In genomic region chr1:85494957-85495266, GRCh38 we compare ENCODE assay signal across 8 cellular contexts. TPM values are rescaled to one million over a fixed set of nuclear protein-coding genes. Genes with fewer than 3 reads are reported as not detected.
DNase-seq lines count a peak whose midpoint lies in the region; ATAC-seq, FAIRE-seq and TF ChIP-seq lines count a peak whose summit lies in the region.

No MANE protein-coding gene starts in this region.

- intact Hi-C loops in sciatic nerve (cut with DNase I) = no loop called here

- H3K79me2 ChIP-seq in GM23248 (ENCODE audit: insufficient read depth) (peaks cover 99% of the 10 kb centered on the region), fibroblast of lung (ENCODE audit: control insufficient read depth, insufficient read depth, low read length) (no peaks in the 10 kb centered on the region)

- FAIRE-seq in RCC 7860 (lab: Jason Lieb, UNC) = no peak

- no peaks in the 10 kb centered on the region for H3K27me3 ChIP-seq in GM23248 (replicated peaks; ENCODE audit: insufficient read depth)
- no peaks in the 10 kb centered on the region for H3K27me3 ChIP-seq in fibroblast of lung (ENCODE audit: control insufficient read depth, insufficient read depth, low read length)
- no peaks in the 10 kb centered on the region for H3K27me3 ChIP-seq in CD8-positive, alpha-beta memory T cell (ENCODE audit: insufficient read depth, low read length, poor library complexity, severe bottlenecking)

- no peaks in the 10 kb centered on the region for H3K36me3 Mint-ChIP-seq in naive thymus-derived CD8-positive, alpha-beta T cell
- no peaks in the 10 kb centered on the region for H3K36me3 Mint-ChIP-seq in CD8-positive, alpha-beta memory T cell

- peak; percentile 62 for ATAC-seq in sciatic nerve
- no peak for ATAC-seq in naive thymus-derived CD8-positive, alpha-beta T cell

- DNase-seq in GM23248 (peak; percentile 59), RCC 7860 (ENCODE audit: low spot score) (peak; percentile 20), fibroblast of lung (ENCODE audit: low read depth in 2 of 2) (peak; percentile 44 to 50), sciatic nerve (ENCODE audit: low spot score) (no peak), activated T-cell treated with anti-CD3 and anti-CD28 coated beads for 4 hours (no peak)
- DNase-seq in naive thymus-derived CD8-positive, alpha-beta T cell = no peak
- no peak for DNase-seq in activated naive CD4-positive, alpha-beta T cell (lab: John Stamatoyannopoulos, UW)
- no peak for DNase-seq in CD8-positive, alpha-beta memory T cell

- no peaks in the 10 kb centered on the region for H3K9me2 ChIP-seq in GM23248 (ENCODE audit: insufficient read depth)

- CTCF ChIA-PET in CD8-positive, alpha-beta memory T cell (lab: Charles Lee) = no interaction called here

- H4K20me1 ChIP-seq in GM23248 (ENCODE audit: insufficient read depth) = no peaks in the 10 kb centered on the region
- no peaks in the 10 kb centered on the region for H4K20me1 ChIP-seq in fibroblast of lung (ENCODE audit: control insufficient read depth, extremely low read depth, insufficient read depth, low read length)

- WGBS in GM23248 (ENCODE audit: low coverage in 1 of 2, low lambda C conversion rate in 2 of 2, missing lambda C conversion rate in 2 of 2), 2 experiments = 48 to 71% methylated on average over 2 of the region's 2 CpGs

- H3K9me3 ChIP-seq in GM23248 (ENCODE audit: low read depth) (no peaks in the 10 kb centered on the region), fibroblast of lung (ENCODE audit: control insufficient read depth, insufficient read depth, low read depth, low read length) (no peaks in the 10 kb centered on the region)
- no peaks in the 10 kb centered on the region for H3K9me3 ChIP-seq in CD8-positive, alpha-beta memory T cell (ENCODE audit: low read length)

- H3K36me3 ChIP-seq in GM23248 (ENCODE audit: low read depth) = peaks cover 54% of the 10 kb centered on the region
- peaks cover 3% of the 10 kb centered on the region for H3K36me3 ChIP-seq in fibroblast of lung (ENCODE audit: control insufficient read depth, insufficient read depth, low read length)
- no peaks in the 10 kb centered on the region for H3K36me3 ChIP-seq in CD8-positive, alpha-beta memory T cell (ENCODE audit: insufficient read depth, low read length)

- peaks cover 0 to 1% (median 0%) of the 10 kb centered on the region in 9 donors for H3K9me3 Mint-ChIP-seq in naive thymus-derived CD8-positive, alpha-beta T cell
- peaks cover 0 to 1% (median 0%) of the 10 kb centered on the region in 5 donors for H3K9me3 Mint-ChIP-seq in CD8-positive, alpha-beta memory T cell

- peak overlapping the region; percentile 58 for H3K4me2 ChIP-seq in GM23248 (ENCODE audit: unreplicated experiment)
- H3K4me2 ChIP-seq in fibroblast of lung (ENCODE audit: extremely low read depth, insufficient read depth, low read length) = no peak overlapping the region

- peaks cover 0 to 14% (median 4%) of the 10 kb centered on the region in 5 donors for H3K27me3 Mint-ChIP-seq in naive thymus-derived CD8-positive, alpha-beta T cell
- peaks cover 4 to 10% of the 10 kb centered on the region in 2 donors for H3K27me3 Mint-ChIP-seq in CD8-positive, alpha-beta memory T cell

- H3K27ac Mint-ChIP-seq in naive thymus-derived CD8-positive, alpha-beta T cell = no peak overlapping the region
- no peak overlapping the region for H3K27ac Mint-ChIP-seq in CD8-positive, alpha-beta memory T cell

- H3F3A ChIP-seq in GM23248 (ENCODE audit: insufficient read depth) = peaks cover 86% of the 10 kb centered on the region

- no peak overlapping the region for H3K4me3 Mint-ChIP-seq in naive thymus-derived CD8-positive, alpha-beta T cell
- H3K4me3 Mint-ChIP-seq in CD8-positive, alpha-beta memory T cell = no peak overlapping the region

- H3K4me1 ChIP-seq in GM23248 (ENCODE audit: insufficient read depth) (peaks cover 54% of the 10 kb centered on the region), fibroblast of lung (ENCODE audit: control insufficient read depth, extremely low read depth, insufficient read depth, low read length) (peaks cover 7% of the 10 kb centered on the region)
- no peaks in the 10 kb centered on the region for H3K4me1 ChIP-seq in CD8-positive, alpha-beta memory T cell (ENCODE audit: insufficient read depth, low read length)

- H3K4me1 Mint-ChIP-seq in naive thymus-derived CD8-positive, alpha-beta T cell = no peaks in the 10 kb centered on the region
- H3K4me1 Mint-ChIP-seq in CD8-positive, alpha-beta memory T cell = no peaks in the 10 kb centered on the region

- POLR2A ChIA-PET in naive thymus-derived CD8-positive, alpha-beta T cell (lab: Charles Lee) = no interaction called here
- POLR2A ChIA-PET in CD8-positive, alpha-beta memory T cell (lab: Charles Lee) = no interaction called here

- TF ChIP-seq CTCF in fibroblast of lung (conservative IDR thresholded peaks at IDR 0.05 in 1 of 2, IDR thresholded peaks at IDR 0.05 in 1 of 2; ENCODE audit: low read depth in 1 of 2, low read length in 2 of 2) = peak; percentile 11 to 49

- H3K9ac ChIP-seq in GM23248 (peak overlapping the region; percentile 45), fibroblast of lung (ENCODE audit: insufficient read depth, low read length) (no peak overlapping the region)

- in situ Hi-C loops in GM23248 (cut with MboI) = no loop called here

- peak overlapping the region; percentile 35 for H3K4me3 ChIP-seq in GM23248
- H3K4me3 ChIP-seq in fibroblast of lung (replicated peaks in 1 of 4; ENCODE audit: control extremely low read depth in 1 of 4, insufficient read depth in 1 of 4, low read depth in 3 of 4, low read length in 4 of 4) = no peak overlapping the region
- no peak overlapping the region for H3K4me3 ChIP-seq in CD8-positive, alpha-beta memory T cell (ENCODE audit: low read length)

- no peak overlapping the region for H2AFZ ChIP-seq in GM23248
- no peak overlapping the region for H2AFZ ChIP-seq in fibroblast of lung (ENCODE audit: low read length)

- H3K27ac ChIP-seq in GM23248 = peak overlapping the region; percentile 71
- H3K27ac ChIP-seq in fibroblast of lung (ENCODE audit: insufficient read depth, low read length) = no peak overlapping the region
- no peak overlapping the region for H3K27ac ChIP-seq in CD8-positive, alpha-beta memory T cell (ENCODE audit: low read depth, low read length)

RNA-seq across cellular contexts. Expression of gene DDAH1, which starts 30.0 kb away (rescaled TPM):
- 162 and 168 TPM in 2 replicates for total RNA-seq in GM23248 (2014; rRNA removed; shearing (Covaris generic))
- polyA plus RNA-seq in GM23248 (2016; fragmentation: Nextera tagmentation; extraction: Ambion mirVana) = 234 and 238 TPM in 2 replicates
- total RNA-seq in fibroblast of lung = 22.6 and 50.0 TPM in 2 replicates
- 164 and 218 TPM in 2 replicates for polyA plus RNA-seq in fibroblast of lung
- 78.3 and 108 TPM in 2 replicates for polyA plus RNA-seq in fibroblast of lung (2012)
- polyA minus RNA-seq in fibroblast of lung (ENCODE audit: low replicate concordance) = 84.3 and 113 TPM in 2 replicates
- 35.7 TPM for total RNA-seq in sciatic nerve
- not detected for total RNA-seq in naive thymus-derived CD8-positive, alpha-beta T cell
- not detected for polyA plus RNA-seq in naive thymus-derived CD8-positive, alpha-beta T cell
- total RNA-seq in CD8-positive, alpha-beta memory T cell = not detected
- polyA plus RNA-seq in CD8-positive, alpha-beta memory T cell = not detected

Comparison
In these comparisons a context has a peak if more than half of its experiments do, and no peak if none do; other contexts are left out.
1. DNase-seq: peak in GM23248 (single experiment), RCC 7860 (single experiment) and fibroblast of lung (2 of 2); none in sciatic nerve (single experiment), naive thymus-derived CD8-positive, alpha-beta T cell (0 of 10), activated T-cell treated with anti-CD3 and anti-CD28 coated beads for 4 hours (single experiment), activated naive CD4-positive, alpha-beta T cell (0 of 4) and CD8-positive, alpha-beta memory T cell (0 of 5).
2. RNA of gene DDAH1, which starts 30.0 kb away (total RNA-seq): 162 to 168 TPM in GM23248, 22.6 to 50.0 TPM in fibroblast of lung and 35.7 TPM in sciatic nerve (single experiment); not detected in naive thymus-derived CD8-positive, alpha-beta T cell and not detected in CD8-positive, alpha-beta memory T cell; every median in the first group is over 10 times any median in the second.